ENCODE assay signal across 8 cellular contexts in the genomic region with DNA sequence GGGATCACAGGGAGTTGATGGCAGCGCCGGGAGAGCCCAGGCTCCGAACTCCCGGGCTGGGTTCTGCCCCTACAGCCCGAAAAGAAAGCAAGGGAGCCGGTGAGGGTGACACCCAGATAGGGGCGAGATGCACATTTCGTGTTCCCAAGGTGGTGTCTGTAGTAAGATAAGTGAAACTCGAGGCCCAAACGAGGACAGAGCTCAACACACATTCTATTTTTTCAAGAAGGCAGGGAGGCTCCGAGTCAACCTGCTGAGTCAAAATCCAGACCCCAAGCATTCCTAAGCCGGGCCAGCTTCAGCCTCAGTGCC. TPM values are rescaled to one million over a fixed set of nuclear protein-coding genes. Genes with fewer than 3 reads are reported as not detected.
A peak's percentile ranks its signal among the peaks of the same experiment; 100 is the strongest.
DNase-seq lines count a peak whose midpoint lies in the region; ATAC-seq and TF ChIP-seq lines count a peak whose summit lies in the region.

No MANE protein-coding gene starts in this region.

- H3K27ac ChIP-seq in body of pancreas (peak overlapping the region; percentile 70 to 97 (median 92)), muscle layer of colon (ENCODE audit: low read depth, low read length) (peak overlapping the region; percentile 53)

- no peaks in the 10 kb centered on the region for H3K9me3 ChIP-seq in body of pancreas
- no peaks in the 10 kb centered on the region for H3K9me3 ChIP-seq in muscle layer of colon (ENCODE audit: low read length)

- peak overlapping the region; percentile 82 for H3K9ac ChIP-seq in muscle layer of colon (ENCODE audit: low read length)

- peak overlapping the region; percentile 64 for H3K4me3 Mint-ChIP-seq in HFFc6

- H3K4me1 ChIP-seq in body of pancreas = peaks cover 16% of the 10 kb centered on the region
- H3K4me1 ChIP-seq in muscle layer of colon (ENCODE audit: insufficient read depth, low read length) = peaks cover 6% of the 10 kb centered on the region

- no peaks in the 10 kb centered on the region for H3K27me3 ChIP-seq in body of pancreas
- H3K27me3 ChIP-seq in muscle layer of colon (ENCODE audit: control insufficient read depth in 1 of 2, insufficient read depth in 2 of 2, low read length in 2 of 2) = no peaks in the 10 kb centered on the region

- WGBS in body of pancreas, 2 donors = 23 to 26% methylated on average over 8 to 12 of the region's 12 CpGs

- no peaks in the 10 kb centered on the region for H3K9me3 Mint-ChIP-seq in HFFc6

- TF ChIP-seq CTCF in AG04449 (IDR thresholded peaks at IDR 0.05; ENCODE audit: insufficient read depth, low read length, missing control alignments) = no peak
- no peak for TF ChIP-seq CTCF in HFFc6 (IDR thresholded peaks at IDR 0.05)
- no peak for TF ChIP-seq CTCF in body of pancreas (IDR thresholded peaks at IDR 0.05)

- TF ChIP-seq POLR2A in body of pancreas (IDR thresholded peaks at IDR 0.05) = no peak

- no peaks in the 10 kb centered on the region; the same call in 1 of the 2 replicates for H3K27me3 Mint-ChIP-seq in HFFc6 (ENCODE audit: insufficient read depth)

- no peaks in the 10 kb centered on the region for H3K36me3 Mint-ChIP-seq in HFFc6 (ENCODE audit: low read depth)

- intact Hi-C loops in body of pancreas (cut with DNase I) = no loop called here

- peak overlapping the region; percentile 36; the same call in 1 of the 2 replicates for H3K27ac Mint-ChIP-seq in HFFc6

- no peak for DNase-seq in AG04449 (ENCODE audit: low read depth, low spot score)
- DNase-seq in HFFc6 = no peak
- DNase-seq in body of pancreas = no peak
- DNase-seq in SHP77 (lab: John Stamatoyannopoulos, UW) = no peak

- ATAC-seq in body of pancreas (no peak), HG03520 (IDR thresholded peaks at IDR 0.05; ENCODE audit: unreplicated experiment) (no peak), GM18870 (IDR thresholded peaks at IDR 0.05; ENCODE audit: unreplicated experiment) (no peak), GM18519 (IDR thresholded peaks at IDR 0.05; ENCODE audit: low FRiP score, unreplicated experiment) (no peak)

- H3K36me3 ChIP-seq in body of pancreas (replicated peaks in 1 of 2; ENCODE audit: insufficient read depth in 1 of 2, low read depth in 2 of 2) (no peaks in the 10 kb centered on the region), muscle layer of colon (ENCODE audit: insufficient read depth, low read length) (no peaks in the 10 kb centered on the region)

- POLR2A ChIA-PET in AG04449 (lab: Yijun Ruan, JAX) = interaction anchor here (1.1 kb wide), 1 partner anchor 10 kb away, joined by 3 read pairs; no protein-coding TSS in a partner anchor

- H3K4me1 Mint-ChIP-seq in HFFc6 (ENCODE audit: low read depth) = no peaks in the 10 kb centered on the region

- CTCF ChIA-PET in AG04449 (lab: Yijun Ruan, JAX) = interaction anchor here (1.0 to 2.7 kb wide), 7 partner anchors 10 to 267 kb away, joined by 3 to 10 read pairs (median 4); no protein-coding TSS in a partner anchor

- peak overlapping the region; percentile 75 for H3K4me3 ChIP-seq in AG04449 (ENCODE audit: low read depth, low read length)
- peak overlapping the region in 1 of 2 donors; percentile 40 for H3K4me3 ChIP-seq in body of pancreas
- peak overlapping the region; percentile 68 to 79 for H3K4me3 ChIP-seq in muscle layer of colon (ENCODE audit: low read depth in 1 of 2, low read length in 2 of 2)

RNA-seq across cellular contexts. Expression of gene YY1, which starts 24.2 kb away (rescaled TPM):
- total RNA-seq in HFFc6 (2021; fragmentation: NEBNext Ultra II Directional; extraction: Animal tissue kit (Norgen Biotek cat#: 25700)) = 10 to 100 TPM; 57.0 to 70.8 (median 68.1) TPM
- 10 to 100 TPM; 27.0 to 30.3 TPM for total RNA-seq in body of pancreas

RNA-seq across cellular contexts. Expression of gene DEGS2, which starts 55.3 kb away (rescaled TPM):
- total RNA-seq in HFFc6 (2021; fragmentation: NEBNext Ultra II Directional; extraction: Animal tissue kit (Norgen Biotek cat#: 25700)) = not detected
- 10 to 100 TPM in 1 of 2 donors, 1 to 10 TPM in 1; 7.3 to 10.5 TPM for total RNA-seq in body of pancreas

Comparison
In these comparisons a context has a peak if more than half of its experiments do, and no peak if none do; other contexts are left out.
1. RNA of gene DEGS2, which starts 55.3 kb away (total RNA-seq): 7.3 to 10.5 TPM in body of pancreas; not detected in HFFc6; every median in the first group is over 4 times any median in the second.